14 cellular contexts compared by ENCODE assay signal in the genomic region with DNA sequence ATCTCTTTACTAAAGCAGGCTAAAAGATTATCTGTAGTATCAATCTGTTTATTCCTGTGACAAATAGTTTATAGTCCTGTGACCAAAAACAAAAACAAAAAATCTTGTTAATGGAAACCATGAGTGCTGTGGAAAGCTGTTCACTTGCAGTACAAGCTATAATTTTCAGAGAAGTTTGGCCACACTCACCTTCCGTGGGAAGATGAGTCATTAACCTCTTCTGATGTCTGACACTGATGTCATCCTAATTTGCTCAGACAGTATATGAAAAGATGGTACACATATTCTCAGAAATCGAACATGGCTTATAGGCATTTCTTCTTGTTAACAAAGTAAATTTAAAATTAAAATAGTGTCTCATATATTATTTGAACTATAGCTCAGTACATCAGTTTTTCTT. TPM values are rescaled to one million over a fixed set of nuclear protein-coding genes. Genes with fewer than 3 reads are reported as not detected.
A peak's percentile ranks its signal among the peaks of the same experiment; 100 is the strongest.
DNase-seq lines count a peak whose midpoint lies in the region; ATAC-seq and TF ChIP-seq lines count a peak whose summit lies in the region.
"Had no signal": no experiment of that assay in that cellular context is flagged by ENCODE, and none has a peak within 500 bp of the region (broad histone marks: within the 10 kb centered on the region; RNA-seq: fewer than 3 reads in every experiment).

No MANE protein-coding gene starts in this region.

- no peak for TF ChIP-seq CTCF in fibroblast of villous mesenchyme (IDR thresholded peaks at IDR 0.05; ENCODE audit: insufficient read depth, low read depth, low read length)
- TF ChIP-seq CTCF in tibial artery (IDR thresholded peaks at IDR 0.05): no peak

- H3K4me3 Mint-ChIP-seq in CD8-positive, alpha-beta memory T cell: no peak overlapping the region
- H3K4me3 Mint-ChIP-seq in activated T-helper 1 cell treated with anti-CD3 and anti-CD28 coated beads, Interleukin-12 subunit alpha, Interleukin-12 subunit beta, Interleukin-2, Interleukin-4 antibody, amounts not matched to agents 30 ng/mL and 10 ng/mL and 1 ng/mL, durations not matched to agents 14 hours and 24 hours and 36 hours: peak overlapping the region; percentile 70
- H3K4me3 Mint-ChIP-seq: CD14-positive monocyte, nephron progenitor cell had no signal

- H3K27me3 Mint-ChIP-seq in CD8-positive, alpha-beta memory T cell: no peaks in the 10 kb centered on the region
- H3K27me3 Mint-ChIP-seq in activated T-helper 1 cell treated with anti-CD3 and anti-CD28 coated beads, Interleukin-12 subunit alpha, Interleukin-12 subunit beta, Interleukin-2, Interleukin-4 antibody, amounts not matched to agents 30 ng/mL and 10 ng/mL and 1 ng/mL, durations not matched to agents 14 hours and 24 hours and 36 hours (ENCODE audit: insufficient read depth): no peaks in the 10 kb centered on the region

- CTCF ChIA-PET in CD8-positive, alpha-beta memory T cell (lab: Charles Lee): interaction anchor here (1.2 kb wide), 1 partner anchor 27 kb away, joined by 3 read pairs; no protein-coding TSS in a partner anchor
- CTCF ChIA-PET in HEK293T (lab: Yijun Ruan, JAX): interaction anchor here (0.5 kb wide), 1 partner anchor 438 kb away, joined by 4 read pairs; no protein-coding TSS in a partner anchor

- H3K9me3 Mint-ChIP-seq in CD8-positive, alpha-beta memory T cell: no peaks in the 10 kb centered on the region
- H3K9me3 Mint-ChIP-seq in activated T-helper 1 cell treated with anti-CD3 and anti-CD28 coated beads, Interleukin-12 subunit alpha, Interleukin-12 subunit beta, Interleukin-2, Interleukin-4 antibody, amounts not matched to agents 30 ng/mL and 10 ng/mL and 1 ng/mL, durations not matched to agents 14 hours and 24 hours and 36 hours: peaks cover 26% of the 10 kb centered on the region

- peak overlapping the region in 6 of 8 donors; percentile 2 to 61 (median 32) for H3K27ac Mint-ChIP-seq in CD8-positive, alpha-beta memory T cell
- H3K27ac Mint-ChIP-seq in activated T-helper 1 cell treated with anti-CD3 and anti-CD28 coated beads, Interleukin-12 subunit alpha, Interleukin-12 subunit beta, Interleukin-2, Interleukin-4 antibody, amounts not matched to agents 30 ng/mL and 10 ng/mL and 1 ng/mL, durations not matched to agents 14 hours and 24 hours and 36 hours: peak overlapping the region; percentile 97
- H3K27ac Mint-ChIP-seq: CD14-positive monocyte, nephron progenitor cell had no signal

- no peaks in the 10 kb centered on the region for H3K36me3 ChIP-seq in CD8-positive, alpha-beta memory T cell (ENCODE audit: insufficient read depth, low read length)
- H3K36me3 ChIP-seq in tibial artery: no peaks in the 10 kb centered on the region
- H3K36me3 ChIP-seq: brain microvascular endothelial cell, Peyer's patch had no signal

- no peaks in the 10 kb centered on the region for H3K9me3 ChIP-seq in CD8-positive, alpha-beta memory T cell (ENCODE audit: low read length)
- no peaks in the 10 kb centered on the region for H3K9me3 ChIP-seq in tibial artery
- H3K9me3 ChIP-seq: Peyer's patch had no signal

- intact Hi-C loops in activated T-helper 1 cell treated with anti-CD3 and anti-CD28 coated beads, Interleukin-12 subunit alpha, Interleukin-12 subunit beta, Interleukin-2, Interleukin-4 antibody, amounts not matched to agents 30 ng/mL and 10 ng/mL and 1 ng/mL, durations not matched to agents 14 hours and 24 hours and 36 hours (cut with micrococcal nuclease): loop anchor here (1.0 to 10.0 kb wide), 11 partner anchors 8 to 587 kb away; a partner anchor contains a TSS
- intact Hi-C loops in tibial artery (cut with DNase I; ENCODE audit: low total_unique reads) (no loop called here), Right ventricle myocardium inferior (cut with DNase I) (no loop called here)

- no peaks in the 10 kb centered on the region for H3K4me1 ChIP-seq in CD8-positive, alpha-beta memory T cell (ENCODE audit: insufficient read depth, low read length)
- H3K4me1 ChIP-seq in tibial artery: no peaks in the 10 kb centered on the region
- H3K4me1 ChIP-seq: Peyer's patch had no signal

- H3K4me3 ChIP-seq in CD8-positive, alpha-beta memory T cell (ENCODE audit: low read length): no peak overlapping the region
- H3K4me3 ChIP-seq in fibroblast of villous mesenchyme (ENCODE audit: low read depth, low read length) (no peak overlapping the region), tibial artery (no peak overlapping the region)
- H3K4me3 ChIP-seq: Peyer's patch had no signal

- POLR2A ChIA-PET in CD8-positive, alpha-beta memory T cell (lab: Charles Lee): no interaction called here
- POLR2A ChIA-PET in HEK293T (lab: Yijun Ruan, JAX): no interaction called here

- peak in 1 of 5 donors; percentile 60 for DNase-seq in CD8-positive, alpha-beta memory T cell
- peak; percentile 62 for DNase-seq in activated T-helper 1 cell treated with anti-CD3 and anti-CD28 coated beads, Interleukin-12 subunit alpha, Interleukin-12 subunit beta, Interleukin-2, Interleukin-4 antibody, amounts not matched to agents 30 ng/mL and 10 ng/mL and 1 ng/mL, durations not matched to agents 14 hours and 24 hours and 36 hours (ENCODE audit: low spot score)
- DNase-seq in fibroblast of villous mesenchyme (ENCODE audit: low read depth) (peak; percentile 6), tibial artery (no peak), Right ventricle myocardium inferior (ENCODE audit: missing footprints) (no peak), HEK293T (ENCODE audit: extremely low spot score) (no peak)
- DNase-seq: brain microvascular endothelial cell, NCI-H1694, nephron progenitor cell, Peyer's patch had no signal

- H3K36me3 Mint-ChIP-seq in CD8-positive, alpha-beta memory T cell: no peaks in the 10 kb centered on the region
- peaks cover 11% of the 10 kb centered on the region for H3K36me3 Mint-ChIP-seq in activated T-helper 1 cell treated with anti-CD3 and anti-CD28 coated beads, Interleukin-12 subunit alpha, Interleukin-12 subunit beta, Interleukin-2, Interleukin-4 antibody, amounts not matched to agents 30 ng/mL and 10 ng/mL and 1 ng/mL, durations not matched to agents 14 hours and 24 hours and 36 hours (ENCODE audit: low read depth)
- H3K36me3 Mint-ChIP-seq: CD14-positive monocyte had no signal

- no peak overlapping the region for H3K27ac ChIP-seq in CD8-positive, alpha-beta memory T cell (ENCODE audit: low read depth, low read length)
- no peak overlapping the region for H3K27ac ChIP-seq in tibial artery
- H3K27ac ChIP-seq: brain microvascular endothelial cell, Peyer's patch had no signal

- H3K27me3 ChIP-seq in CD8-positive, alpha-beta memory T cell (ENCODE audit: insufficient read depth, low read length, poor library complexity, severe bottlenecking): no peaks in the 10 kb centered on the region
- peaks cover 0 to 10% of the 10 kb centered on the region in 2 donors for H3K27me3 ChIP-seq in tibial artery
- H3K27me3 ChIP-seq: Peyer's patch had no signal

- ATAC-seq in HG03378 (IDR thresholded peaks at IDR 0.05; ENCODE audit: unreplicated experiment) (peak; percentile 55), HG03565 (IDR thresholded peaks at IDR 0.05; ENCODE audit: unreplicated experiment) (no peak), Right ventricle myocardium inferior (no peak)

- peaks cover 5 to 19% (median 14%) of the 10 kb centered on the region in 3 donors for H3K4me1 Mint-ChIP-seq in CD8-positive, alpha-beta memory T cell
- peaks cover 59% of the 10 kb centered on the region for H3K4me1 Mint-ChIP-seq in activated T-helper 1 cell treated with anti-CD3 and anti-CD28 coated beads, Interleukin-12 subunit alpha, Interleukin-12 subunit beta, Interleukin-2, Interleukin-4 antibody, amounts not matched to agents 30 ng/mL and 10 ng/mL and 1 ng/mL, durations not matched to agents 14 hours and 24 hours and 36 hours (ENCODE audit: low read depth)

TF ChIP-seq in HEK293T, 16 proteins besides CTCF, POLR2A, EP300 and RAD21:
- no peak for TF ChIP-seq ZNF384 (IDR thresholded peaks at IDR 0.05)
- no peak for TF ChIP-seq ARNT (IDR thresholded peaks at IDR 0.05)
- no peak for TF ChIP-seq HDGF (IDR thresholded peaks at IDR 0.05; ENCODE audit: borderline replicate concordance)
- no peak for TF ChIP-seq SUZ12 (IDR thresholded peaks at IDR 0.05)
- TF ChIP-seq NFRKB (IDR thresholded peaks at IDR 0.05): no peak
- TF ChIP-seq FOXM1 (IDR thresholded peaks at IDR 0.05; ENCODE audit: borderline replicate concordance): no peak
- TF ChIP-seq, protein P1, sequence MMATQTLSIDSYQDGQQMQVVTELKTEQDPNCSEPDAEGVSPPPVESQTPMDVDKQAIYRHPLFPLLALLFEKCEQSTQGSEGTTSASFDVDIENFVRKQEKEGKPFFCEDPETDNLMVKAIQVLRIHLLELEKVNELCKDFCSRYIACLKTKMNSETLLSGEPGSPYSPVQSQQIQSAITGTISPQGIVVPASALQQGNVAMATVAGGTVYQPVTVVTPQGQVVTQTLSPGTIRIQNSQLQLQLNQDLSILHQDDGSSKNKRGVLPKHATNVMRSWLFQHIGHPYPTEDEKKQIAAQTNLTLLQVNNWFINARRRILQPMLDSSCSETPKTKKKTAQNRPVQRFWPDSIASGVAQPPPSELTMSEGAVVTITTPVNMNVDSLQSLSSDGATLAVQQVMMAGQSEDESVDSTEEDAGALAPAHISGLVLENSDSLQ (IDR thresholded peaks at IDR 0.05): no peak
- TF ChIP-seq SP1 (IDR thresholded peaks at IDR 0.05): no peak
- TF ChIP-seq L3MBTL2 (conservative IDR thresholded peaks at IDR 0.05): no peak
- TF ChIP-seq CTBP1 (IDR thresholded peaks at IDR 0.05; ENCODE audit: borderline replicate concordance): no peak
- no peak for TF ChIP-seq BHLHE40 (IDR thresholded peaks at IDR 0.05; ENCODE audit: borderline replicate concordance)
- no peak for TF ChIP-seq TARDBP (IDR thresholded peaks at IDR 0.05)
- no peak for TF ChIP-seq FOXA1 (IDR thresholded peaks at IDR 0.05)
- TF ChIP-seq ELF4 (IDR thresholded peaks at IDR 0.05): no peak
- TF ChIP-seq LEF1 (IDR thresholded peaks at IDR 0.05; ENCODE audit: borderline replicate concordance): no peak
- TF ChIP-seq FOXK2 (IDR thresholded peaks at IDR 0.05): no peak

RNA-seq across cellular contexts. Expression of a gene that starts 19.9 kb away (rescaled TPM):
- total RNA-seq in CD8-positive, alpha-beta memory T cell: under 1 TPM; 0.04 to 0.07 TPM
- polyA plus RNA-seq in CD8-positive, alpha-beta memory T cell: not detected
- total RNA-seq in activated T-helper 1 cell treated with anti-CD3 and anti-CD28 coated beads, Interleukin-12 subunit alpha, Interleukin-12 subunit beta, Interleukin-2, Interleukin-4 antibody, amounts not matched to agents 30 ng/mL and 10 ng/mL and 1 ng/mL, durations not matched to agents 14 hours and 24 hours and 36 hours: 2.5 and 3.4 TPM in 2 replicates
- total RNA-seq in fibroblast of villous mesenchyme: not detected in 2 replicates
- 0.11 TPM for total RNA-seq in Right ventricle myocardium inferior
- total RNA-seq: epithelial cell of proximal tubule had no signal

Comparison
In these comparisons a context has a peak if more than half of its experiments do, and no peak if none do; other contexts are left out.
1. DNase-seq: peak in activated T-helper 1 cell treated with anti-CD3 and anti-CD28 coated beads, Interleukin-12 subunit alpha, Interleukin-12 subunit beta, Interleukin-2, Interleukin-4 antibody, amounts not matched to agents 30 ng/mL and 10 ng/mL and 1 ng/mL, durations not matched to agents 14 hours and 24 hours and 36 hours (single experiment) and fibroblast of villous mesenchyme (single experiment); none in tibial artery (0 of 2), Right ventricle myocardium inferior (single experiment) and HEK293T (single experiment).